ENCODE assay signal across 13 cellular contexts in the genomic region with DNA sequence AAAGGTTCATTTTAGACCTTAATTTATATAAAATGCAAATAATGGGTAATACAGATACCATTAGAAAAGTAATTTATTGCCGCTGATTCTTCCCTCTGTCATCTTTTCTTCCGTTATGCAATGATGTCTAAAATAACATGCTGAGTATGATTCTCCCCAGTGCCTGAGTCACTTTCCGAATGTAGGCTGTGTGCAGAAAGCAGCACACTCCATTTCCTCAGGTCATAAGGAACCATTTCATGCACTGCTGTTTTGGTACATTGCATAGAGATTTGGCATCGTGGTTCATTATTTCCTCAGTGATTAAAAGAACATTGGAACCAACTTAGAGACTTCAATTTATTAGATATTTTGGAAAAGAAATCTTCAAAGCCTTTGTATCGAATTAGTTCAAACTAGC.
DNase-seq lines count a peak whose midpoint lies in the region; ATAC-seq, FAIRE-seq and TF ChIP-seq lines count a peak whose summit lies in the region.
"Had no signal": no experiment of that assay in that cellular context is flagged by ENCODE, and none has a peak within 500 bp of the region (broad histone marks: within the 10 kb centered on the region; RNA-seq: fewer than 3 reads in every experiment).

No MANE protein-coding gene starts in this region.

- in situ Hi-C loops in IMR-90 (cut with MboI; ENCODE audit: low sequenced_read_pairs), result no loop called here

- no peaks in the 10 kb centered on the region for H3K4me1 Mint-ChIP-seq in CD8-positive, alpha-beta T cell (ENCODE audit: low read depth)

- ATAC-seq in IMR-90 (ENCODE audit: low read depth) (peak; percentile 65), GM21526 (IDR thresholded peaks at IDR 0.05; ENCODE audit: low FRiP score, unreplicated experiment) (no peak)
- no peak for ATAC-seq in CD8-positive, alpha-beta T cell
- ATAC-seq: activated CD4-positive, CD25-positive, alpha-beta regulatory T cell treated with anti-CD3 and anti-CD28 coated beads, Interleukin-2, amount 50 U/mL, for 24 hours had no signal

- H3K9me3 Mint-ChIP-seq in CD8-positive, alpha-beta T cell, result peaks cover 3% of the 10 kb centered on the region

- no peak overlapping the region for H2BK5ac ChIP-seq in IMR-90 (ENCODE audit: low read depth, low read length, poor library complexity, severe bottlenecking)

- H3K4me1 ChIP-seq in IMR-90 (ENCODE audit: control insufficient read depth, insufficient read depth, low read length) (peaks cover 2% of the 10 kb centered on the region), tibial nerve (no peaks in the 10 kb centered on the region)
- no peaks in the 10 kb centered on the region for H3K4me1 ChIP-seq in CD8-positive, alpha-beta T cell (ENCODE audit: insufficient read depth, low read length)
- H3K4me1 ChIP-seq: BE2C had no signal

- TF ChIP-seq POLR2A in IMR-90 (IDR thresholded peaks at IDR 0.05; ENCODE audit: low read depth, low read length) (no peak), tibial nerve (IDR thresholded peaks at IDR 0.05) (no peak)

- 100% methylated on average over 1 of the region's 5 CpGs; no CpG with 5 or more reads in 1 of the 2 experiments for WGBS in IMR-90 (ENCODE audit: extremely low coverage in 2 of 2, insufficient read length in 1 of 2), 2 experiments
- WGBS in tibial nerve, 2 donors, result 73 to 80% methylated on average over 5 of the region's 5 CpGs

- no peak overlapping the region for H3K27ac ChIP-seq in IMR-90 (ENCODE audit: insufficient read depth, low read length)
- H3K27ac ChIP-seq in tibial nerve, result no peak overlapping the region
- H3K27ac ChIP-seq in CD8-positive, alpha-beta T cell (ENCODE audit: low read depth, low read length), result no peak overlapping the region
- H3K27ac ChIP-seq: neutrophil had no signal

- TF ChIP-seq CTCF in AG09319 (IDR thresholded peaks at IDR 0.05; ENCODE audit: low read depth, low read length), result no peak
- TF ChIP-seq CTCF in IMR-90 (conservative IDR thresholded peaks at IDR 0.05; ENCODE audit: low read depth, low read length), result no peak
- no peak for TF ChIP-seq CTCF in tibial nerve (IDR thresholded peaks at IDR 0.05)
- TF ChIP-seq CTCF in CD8-positive, alpha-beta T cell (IDR thresholded peaks at IDR 0.05), result no peak

- H3K79me1 ChIP-seq in IMR-90 (ENCODE audit: low read depth in 1 of 2, low read length in 2 of 2), result peaks cover 0 to 4% of the 10 kb centered on the region in 2 experiments; a peak in 2 of 4 replicates

- H3K9me3 ChIP-seq in IMR-90 (ENCODE audit: control insufficient read depth, insufficient read depth, low read length) (no peaks in the 10 kb centered on the region), tibial nerve (no peaks in the 10 kb centered on the region)
- no peaks in the 10 kb centered on the region for H3K9me3 ChIP-seq in CD8-positive, alpha-beta T cell (ENCODE audit: low read length)
- H3K9me3 ChIP-seq: BE2C, neutrophil had no signal

- no peak for TF ChIP-seq EP300 in tibial nerve (IDR thresholded peaks at IDR 0.05)

- no peak overlapping the region for H3K9ac ChIP-seq in IMR-90 (ENCODE audit: low read depth, low read length)

- no peak for TF ChIP-seq RAD21 in IMR-90 (IDR thresholded peaks at IDR 0.05; ENCODE audit: low read length)

- no peak overlapping the region for H3K23ac ChIP-seq in IMR-90 (ENCODE audit: low read depth, low read length)

- intact Hi-C loops in IMR-90 (cut with micrococcal nuclease), result no loop called here
- intact Hi-C loops in CD8-positive, alpha-beta T cell (cut with DNase I, micrococcal nuclease), result no loop called here

- H3K4me2 ChIP-seq in IMR-90 (ENCODE audit: low read depth, low read length), result no peak overlapping the region

- H4K8ac ChIP-seq in IMR-90 (ENCODE audit: low read depth in 2 of 2, low read length in 2 of 2), result no peak overlapping the region

- no TSS peak for BruUV-seq in IMR-90 (replicated peaks; lab: Mats Ljungman, UMichigan)

- H3K14ac ChIP-seq in IMR-90 (replicated peaks; ENCODE audit: low read depth, low read length), result no peak overlapping the region

- H2AFZ ChIP-seq in IMR-90 (replicated peaks; ENCODE audit: low read length, poor library complexity), result no peak overlapping the region

- no peak overlapping the region for H2AK5ac ChIP-seq in IMR-90 (ENCODE audit: low read depth, low read length)

- H3K4me3 ChIP-seq in IMR-90 (ENCODE audit: insufficient read depth, low read depth, low read length), result no peak overlapping the region
- no peak overlapping the region for H3K4me3 ChIP-seq in tibial nerve
- H3K4me3 ChIP-seq in CD8-positive, alpha-beta T cell (ENCODE audit: low read depth, low read length), result no peak overlapping the region

- H3K36me3 Mint-ChIP-seq in CD8-positive, alpha-beta T cell, result no peaks in the 10 kb centered on the region

- no peak overlapping the region for H3K56ac ChIP-seq in IMR-90 (ENCODE audit: extremely low read depth, insufficient read depth, low read length)

- H2BK15ac ChIP-seq in IMR-90 (ENCODE audit: low read depth, low read length), result no peak overlapping the region

- H3K9me1 ChIP-seq in IMR-90 (ENCODE audit: insufficient read depth, low read length), result peaks cover 6% of the 10 kb centered on the region; the same call in 1 of the 2 replicates

- H3K27me3 Mint-ChIP-seq in CD8-positive, alpha-beta T cell (ENCODE audit: low read depth), result no peaks in the 10 kb centered on the region

- H3K4me3 Mint-ChIP-seq in CD8-positive, alpha-beta T cell, result no peak overlapping the region

- dilution Hi-C loops in IMR-90 (cut with HindIII; ENCODE audit: low sequenced_read_pairs, unreplicated experiment), result no loop called here

- no peaks in the 10 kb centered on the region for H4K20me1 ChIP-seq in IMR-90 (ENCODE audit: insufficient read depth, low read length)

- H3K27ac Mint-ChIP-seq in CD8-positive, alpha-beta T cell, result no peak overlapping the region

- no peak overlapping the region for H4K5ac ChIP-seq in IMR-90 (ENCODE audit: low read depth, low read length)

- peaks cover 5% of the 10 kb centered on the region; the same call in 1 of the 2 replicates for H3K36me3 ChIP-seq in IMR-90 (ENCODE audit: control insufficient read depth, insufficient read depth, low read length)
- H3K36me3 ChIP-seq in tibial nerve, result no peaks in the 10 kb centered on the region
- H3K36me3 ChIP-seq in CD8-positive, alpha-beta T cell (ENCODE audit: insufficient read depth, low read length), result no peaks in the 10 kb centered on the region
- H3K36me3 ChIP-seq: neutrophil had no signal

- no peak overlapping the region for H2BK120ac ChIP-seq in IMR-90 (ENCODE audit: low read depth, low read length)

- H3K4ac ChIP-seq in IMR-90 (ENCODE audit: low read depth, low read length), result no peak overlapping the region

- H3K27me3 ChIP-seq in IMR-90 (ENCODE audit: control insufficient read depth, insufficient read depth, low read length), result no peaks in the 10 kb centered on the region
- no peaks in the 10 kb centered on the region for H3K27me3 ChIP-seq in tibial nerve
- no peaks in the 10 kb centered on the region for H3K27me3 ChIP-seq in CD8-positive, alpha-beta T cell (ENCODE audit: insufficient read depth, low read length)
- H3K27me3 ChIP-seq: BE2C, neutrophil had no signal

- FAIRE-seq in GM19239 (lab: Jason Lieb, UNC), result no peak

- H2BK20ac ChIP-seq in IMR-90 (ENCODE audit: low read depth, low read length), result no peak overlapping the region

- H3K18ac ChIP-seq in IMR-90 (ENCODE audit: low read depth, low read length), result no peak overlapping the region

- no peak overlapping the region for H4K91ac ChIP-seq in IMR-90 (ENCODE audit: insufficient read depth, low read depth, low read length)

- no peak overlapping the region for H2AK9ac ChIP-seq in IMR-90 (replicated peaks; ENCODE audit: low read depth, low read length, poor library complexity)

- CTCF ChIA-PET in IMR-90 (lab: Yijun Ruan, JAX), result no interaction called here
- CTCF ChIA-PET in CD8-positive, alpha-beta T cell (lab: Charles Lee), result no interaction called here

- peak; percentile 7 for DNase-seq in AG09319 (ENCODE audit: extremely low read depth, low read depth)
- peak; percentile 68 for DNase-seq in IMR-90
- peak; percentile 32 for DNase-seq in dedifferentiated amniotic fluid mesenchymal stem cell (ENCODE audit: extremely low spot score)
- DNase-seq in kidney glomerular epithelial cell (lab: John Stamatoyannopoulos, UW), result peak; percentile 64
- no peak for DNase-seq in tibial nerve (ENCODE audit: low spot score in 2 of 2)
- DNase-seq in CD8-positive, alpha-beta T cell, result no peak
- DNase-seq in GM19239 (ENCODE audit: insufficient read length, low spot score), result no peak
- DNase-seq: activated T-cell treated with anti-CD3 and anti-CD28 coated beads for 4 hours, BE2C, mesenchymal stem cell had no signal

- POLR2A ChIA-PET in IMR-90 (lab: Charles Lee; ENCODE audit: unreplicated experiment), result no interaction called here
- POLR2A ChIA-PET in CD8-positive, alpha-beta T cell (lab: Charles Lee), result no interaction called here

TF ChIP-seq in IMR-90, 13 proteins besides CTCF, POLR2A, EP300 and RAD21:
- 0 out of 2 replicates have a peak, but pooled peaks have one; percentile 19 for TF ChIP-seq MAFK (IDR thresholded peaks at IDR 0.05; ENCODE audit: low read depth, low read length)
- 0 out of 2 replicates have a peak, but pooled peaks have one; percentile 28 for TF ChIP-seq FOS (IDR thresholded peaks at IDR 0.05; ENCODE audit: low read depth, low read length)
- TF ChIP-seq, protein P1, sequence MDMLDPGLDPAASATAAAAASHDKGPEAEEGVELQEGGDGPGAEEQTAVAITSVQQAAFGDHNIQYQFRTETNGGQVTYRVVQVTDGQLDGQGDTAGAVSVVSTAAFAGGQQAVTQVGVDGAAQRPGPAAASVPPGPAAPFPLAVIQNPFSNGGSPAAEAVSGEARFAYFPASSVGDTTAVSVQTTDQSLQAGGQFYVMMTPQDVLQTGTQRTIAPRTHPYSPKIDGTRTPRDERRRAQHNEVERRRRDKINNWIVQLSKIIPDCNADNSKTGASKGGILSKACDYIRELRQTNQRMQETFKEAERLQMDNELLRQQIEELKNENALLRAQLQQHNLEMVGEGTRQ (IDR thresholded peaks at IDR 0.05; ENCODE audit: low read depth, low read length), result no peak
- peak; percentile 86 for TF ChIP-seq CEBPB (IDR thresholded peaks at IDR 0.05; ENCODE audit: low read depth, low read length)

Comparison
In these comparisons a context has a peak if more than half of its experiments do, and no peak if none do; other contexts are left out.
1. DNase-seq: peak in AG09319 (single experiment), IMR-90 (single experiment), dedifferentiated amniotic fluid mesenchymal stem cell (single experiment) and kidney glomerular epithelial cell (single experiment); none in tibial nerve (0 of 2), CD8-positive, alpha-beta T cell (0 of 7) and GM19239 (single experiment).